ENCODE assay signal across 17 cellular contexts in the genomic region with DNA sequence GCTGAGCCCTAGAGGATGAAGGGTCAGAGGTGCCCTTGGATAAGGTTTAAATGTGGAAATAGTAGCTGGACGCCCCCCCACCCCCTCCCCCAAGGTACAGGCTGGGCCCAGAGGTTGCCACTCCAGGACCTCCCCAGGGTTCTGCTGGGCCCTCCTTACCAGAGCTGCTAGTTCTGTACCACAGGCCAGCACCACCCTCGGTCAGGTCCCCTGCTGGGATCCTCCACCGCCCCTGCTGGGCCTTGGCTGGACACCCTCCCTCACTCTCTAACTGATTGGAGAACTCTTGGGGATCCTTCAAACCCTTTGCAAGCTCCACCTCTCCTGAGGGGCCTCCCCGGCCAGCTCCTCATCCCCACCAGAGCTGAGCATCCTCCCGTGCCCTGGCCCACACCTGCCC. TPM values are rescaled to one million over a fixed set of nuclear protein-coding genes. Genes with fewer than 3 reads are reported as not detected.
DNase-seq lines count a peak whose midpoint lies in the region; ATAC-seq and TF ChIP-seq lines count a peak whose summit lies in the region.
"Had no signal": no experiment of that assay in that cellular context is flagged by ENCODE, and none has a peak within 500 bp of the region (broad histone marks: within the 10 kb centered on the region; RNA-seq: fewer than 3 reads in every experiment).

No MANE protein-coding gene starts in this region.

- H2AK5ac ChIP-seq in IMR-90 (ENCODE audit: low read depth, low read length): peak overlapping the region; percentile 43; the same call in 1 of the 2 replicates

- no peak for TF ChIP-seq POLR2A in IMR-90 (IDR thresholded peaks at IDR 0.05; ENCODE audit: low read depth, low read length)
- TF ChIP-seq POLR2A in adrenal gland (IDR thresholded peaks at IDR 0.05): no peak

- H3K4me1 ChIP-seq in GM23248 (ENCODE audit: insufficient read depth) (peaks cover 37% of the 10 kb centered on the region), IMR-90 (ENCODE audit: control insufficient read depth, insufficient read depth, low read length) (peaks cover 20% of the 10 kb centered on the region), osteoblast (ENCODE audit: insufficient read depth, low read length) (peaks cover 28% of the 10 kb centered on the region), adrenal gland (replicated peaks in 1 of 2) (no peaks in the 10 kb centered on the region)
- H3K4me1 ChIP-seq: A549 had no signal

- H3K18ac ChIP-seq in IMR-90 (ENCODE audit: low read depth, low read length): no peak overlapping the region

- intact Hi-C loops in IMR-90 (cut with micrococcal nuclease): no loop called here
- intact Hi-C loops in adrenal gland (cut with DNase I): no loop called here

- no peak overlapping the region for H2BK20ac ChIP-seq in IMR-90 (ENCODE audit: low read depth, low read length)

- H4K5ac ChIP-seq in IMR-90 (ENCODE audit: low read depth, low read length): no peak overlapping the region

- no peak overlapping the region for H2AFZ ChIP-seq in GM23248
- no peak overlapping the region for H2AFZ ChIP-seq in IMR-90 (replicated peaks; ENCODE audit: low read length, poor library complexity)
- H2AFZ ChIP-seq in osteoblast (ENCODE audit: low read length): no peak overlapping the region

- no peak overlapping the region for H3K23ac ChIP-seq in IMR-90 (ENCODE audit: low read depth, low read length)

- CTCF ChIA-PET in IMR-90 (lab: Yijun Ruan, JAX): interaction anchor here (2.1 kb wide), 1 partner anchor 9 kb away, joined by 8 read pairs; no protein-coding TSS in a partner anchor

- H2BK5ac ChIP-seq in IMR-90 (ENCODE audit: low read depth, low read length, poor library complexity, severe bottlenecking): no peak overlapping the region

- peaks cover 12% of the 10 kb centered on the region; the same call in 1 of the 2 replicates for H3K36me3 ChIP-seq in GM23248 (ENCODE audit: low read depth)
- peaks cover 29% of the 10 kb centered on the region for H3K36me3 ChIP-seq in IMR-90 (ENCODE audit: control insufficient read depth, insufficient read depth, low read length)
- peaks cover 6% of the 10 kb centered on the region for H3K36me3 ChIP-seq in osteoblast (ENCODE audit: insufficient read depth, low read length)
- no peaks in the 10 kb centered on the region for H3K36me3 ChIP-seq in adrenal gland (replicated peaks in 1 of 2)

- H3K27ac ChIP-seq in GM23248 (0 out of 2 replicates have a peak overlapping the region, but pooled peaks have one; percentile 10), IMR-90 (ENCODE audit: insufficient read depth, low read length) (no peak overlapping the region), coronary artery (peak overlapping the region in 1 of 2 donors; percentile 22), osteoblast (ENCODE audit: low read depth, low read length) (no peak overlapping the region), adrenal gland (no peak overlapping the region)
- H3K27ac ChIP-seq: A549 had no signal

- no TSS peak for BruUV-seq in IMR-90 (replicated peaks; lab: Mats Ljungman, UMichigan)

- H3K79me2 ChIP-seq in GM23248 (ENCODE audit: insufficient read depth) (peaks cover 77% of the 10 kb centered on the region), osteoblast (ENCODE audit: insufficient read depth, low read length) (no peaks in the 10 kb centered on the region)

- no peak overlapping the region for H4K91ac ChIP-seq in IMR-90 (ENCODE audit: insufficient read depth, low read depth, low read length)

- H4K20me1 ChIP-seq in GM23248 (ENCODE audit: insufficient read depth) (no peaks in the 10 kb centered on the region), IMR-90 (ENCODE audit: insufficient read depth, low read length) (peaks cover 5% of the 10 kb centered on the region; the same call in 1 of the 2 replicates), osteoblast (ENCODE audit: insufficient read depth, low read length) (no peaks in the 10 kb centered on the region)

- H2BK15ac ChIP-seq in IMR-90 (ENCODE audit: low read depth, low read length): no peak overlapping the region

- peak overlapping the region; percentile 79 for H2AK9ac ChIP-seq in IMR-90 (replicated peaks; ENCODE audit: low read depth, low read length, poor library complexity)

- H3K27me3 ChIP-seq in GM23248 (replicated peaks; ENCODE audit: insufficient read depth): no peaks in the 10 kb centered on the region
- no peaks in the 10 kb centered on the region for H3K27me3 ChIP-seq in IMR-90 (ENCODE audit: control insufficient read depth, insufficient read depth, low read length)
- H3K27me3 ChIP-seq in osteoblast (ENCODE audit: insufficient read depth, low read length): no peaks in the 10 kb centered on the region
- no peaks in the 10 kb centered on the region for H3K27me3 ChIP-seq in adrenal gland

- dilution Hi-C loops in IMR-90 (cut with HindIII; ENCODE audit: low sequenced_read_pairs, unreplicated experiment): no loop called here

- ATAC-seq in IMR-90 (ENCODE audit: low read depth): no peak
- ATAC-seq in GM19463 (IDR thresholded peaks at IDR 0.05; ENCODE audit: unreplicated experiment): no peak
- ATAC-seq: A549 had no signal

- H3K4me2 ChIP-seq in GM23248 (ENCODE audit: unreplicated experiment): no peak overlapping the region
- no peak overlapping the region for H3K4me2 ChIP-seq in IMR-90 (ENCODE audit: low read depth, low read length)
- no peak overlapping the region for H3K4me2 ChIP-seq in osteoblast (ENCODE audit: insufficient read depth, low read length)
- H3K4me2 ChIP-seq: A549 had no signal

- TF ChIP-seq CTCF in IMR-90 (conservative IDR thresholded peaks at IDR 0.05; ENCODE audit: low read depth, low read length): no peak
- no peak for TF ChIP-seq CTCF in coronary artery (IDR thresholded peaks at IDR 0.05)
- TF ChIP-seq CTCF in osteoblast (IDR thresholded peaks at IDR 0.05; ENCODE audit: extremely low read depth, low read depth, low read length): no peak
- no peak for TF ChIP-seq CTCF in adrenal gland (IDR thresholded peaks at IDR 0.05)

- no peak overlapping the region for H3K4ac ChIP-seq in IMR-90 (ENCODE audit: low read depth, low read length)

- H3K14ac ChIP-seq in IMR-90 (replicated peaks; ENCODE audit: low read depth, low read length): no peak overlapping the region

- peaks cover 31% of the 10 kb centered on the region for H3F3A ChIP-seq in GM23248 (ENCODE audit: insufficient read depth)

- POLR2A ChIA-PET in IMR-90 (lab: Charles Lee; ENCODE audit: unreplicated experiment): interaction anchor here (0.6 kb wide), 1 partner anchor 164 kb away, joined by 5 read pairs; no protein-coding TSS in a partner anchor

- peaks cover 7 to 60% of the 10 kb centered on the region in 2 experiments for H3K79me1 ChIP-seq in IMR-90 (ENCODE audit: low read depth in 1 of 2, low read length in 2 of 2)

- H3K4me3 ChIP-seq in GM23248: no peak overlapping the region
- no peak overlapping the region for H3K4me3 ChIP-seq in IMR-90 (ENCODE audit: insufficient read depth, low read depth, low read length)
- H3K4me3 ChIP-seq in coronary artery: no peak overlapping the region
- no peak overlapping the region for H3K4me3 ChIP-seq in osteoblast (ENCODE audit: insufficient read depth, low read length)
- H3K4me3 ChIP-seq in adrenal gland: no peak overlapping the region
- H3K4me3 ChIP-seq: A549 had no signal

- no peak for TF ChIP-seq RAD21 in IMR-90 (IDR thresholded peaks at IDR 0.05; ENCODE audit: low read length)

- in situ Hi-C loops in GM23248 (cut with MboI): no loop called here
- in situ Hi-C loops in IMR-90 (cut with MboI; ENCODE audit: low sequenced_read_pairs): no loop called here

- DNase-seq in GM23248 (no peak), IMR-90 (no peak), coronary artery (ENCODE audit: low spot score) (peak; percentile 71), osteoblast (ENCODE audit: insufficient read length, low spot score, missing footprints) (peak; percentile 46), DMS53 treated with DMSO at 0.1 percent for 48 hours (lab: John Stamatoyannopoulos, UW; ENCODE audit: unreplicated experiment) (no peak), adrenal gland (no peak)
- DNase-seq: 8988T; C1 segment of cervical spinal cord; Calu3; CD4-positive, alpha-beta memory T cell; COR-L47; DMS53; DND-41; H7; HCEC 1CT had no signal

- H3K9me2 ChIP-seq in GM23248 (ENCODE audit: insufficient read depth): no peaks in the 10 kb centered on the region

- WGBS in GM23248 (ENCODE audit: low coverage in 1 of 2, low lambda C conversion rate in 2 of 2, missing lambda C conversion rate in 2 of 2), 2 experiments: 78 to 92% methylated on average over 5 of the region's 5 CpGs
- 79% methylated on average over 2 of the region's 5 CpGs; no CpG with 5 or more reads in 1 of the 2 experiments for WGBS in IMR-90 (ENCODE audit: extremely low coverage in 2 of 2, insufficient read length in 1 of 2), 2 experiments
- 82 to 100% (median 85%) methylated on average over 1 to 5 of the region's 5 CpGs for WGBS in adrenal gland, 4 donors

- H3K9me1 ChIP-seq in IMR-90 (ENCODE audit: insufficient read depth, low read length): peaks cover 24% of the 10 kb centered on the region

- H3K56ac ChIP-seq in IMR-90 (ENCODE audit: extremely low read depth, insufficient read depth, low read length): no peak overlapping the region

- H3K9me3 ChIP-seq in GM23248 (ENCODE audit: low read depth): no peaks in the 10 kb centered on the region
- H3K9me3 ChIP-seq in IMR-90 (ENCODE audit: control insufficient read depth, insufficient read depth, low read length): no peaks in the 10 kb centered on the region
- no peaks in the 10 kb centered on the region for H3K9me3 ChIP-seq in osteoblast (ENCODE audit: low read depth, low read length)
- H3K9me3 ChIP-seq in adrenal gland (replicated peaks in 1 of 3): no peaks in the 10 kb centered on the region
- H3K9me3 ChIP-seq: A549 had no signal

- H4K8ac ChIP-seq in IMR-90 (ENCODE audit: low read depth in 2 of 2, low read length in 2 of 2): no peak overlapping the region

- H2BK120ac ChIP-seq in IMR-90 (ENCODE audit: low read depth, low read length): no peak overlapping the region

- H3K9ac ChIP-seq in GM23248: no peak overlapping the region
- H3K9ac ChIP-seq in IMR-90 (ENCODE audit: low read depth, low read length): no peak overlapping the region

RNA-seq across cellular contexts. Expression of gene PTGES, which starts 34.9 kb away (rescaled TPM):
- 8.3 and 12.6 TPM in 2 replicates for total RNA-seq in GM23248 (2014; rRNA removed; shearing (Covaris generic))
- 22.0 and 22.4 TPM in 2 replicates for polyA plus RNA-seq in GM23248 (2016; fragmentation: Nextera tagmentation; extraction: Ambion mirVana)
- total RNA-seq in IMR-90 (2012; rRNA removed): 2.8 and 3.2 TPM in 2 replicates
- 6.3 TPM in 2 replicates for polyA plus RNA-seq in IMR-90 (2012; rRNA removed)
- 6.9 and 12.7 TPM in 2 replicates for polyA plus RNA-seq in IMR-90 (2012; cell fraction: cytosol; rRNA removed)
- polyA plus RNA-seq in IMR-90 (2012; cell fraction: nucleus; rRNA removed; ENCODE audit: low replicate concordance): 1.5 TPM in 2 replicates
- total RNA-seq in osteoblast: 70.9 and 115 TPM in 2 replicates
- 1 to 10 TPM in 5 of 8 donors, under 1 TPM in 2, not detected in 1; 0.12 to 2.8 (median 1.3) TPM for total RNA-seq in adrenal gland
- 1 to 10 TPM; 1.2 to 4.4 (median 3.7) TPM for polyA plus RNA-seq in adrenal gland
- total RNA-seq: CD4-positive, alpha-beta memory T cell had no signal
- polyA plus RNA-seq: CD4-positive, alpha-beta memory T cell had no signal

RNA-seq across cellular contexts. Expression of gene PRRX2, which starts 52.5 kb away (rescaled TPM):
- 145 and 169 TPM in 2 replicates for total RNA-seq in GM23248 (2014; rRNA removed; shearing (Covaris generic))
- polyA plus RNA-seq in GM23248 (2016; fragmentation: Nextera tagmentation; extraction: Ambion mirVana) (137 and 141 TPM in 2 replicates), IMR-90 (2012; rRNA removed) (35.5 and 45.9 TPM in 2 replicates), adrenal gland (10 to 100 TPM in 1 of 3 donors, 1 to 10 TPM in 1, under 1 TPM in 1; 0.15 to 14.2 (median 8.1) TPM)
- total RNA-seq in IMR-90 (2012; rRNA removed) (12.7 and 13.1 TPM in 2 replicates), osteoblast (27.5 and 34.8 TPM in 2 replicates), adrenal gland (1 to 10 TPM; 1.7 to 8.3 (median 4.0) TPM)
- 19.5 and 46.6 TPM in 2 replicates for polyA plus RNA-seq in IMR-90 (2012; cell fraction: cytosol; rRNA removed)
- 10.2 and 29.0 TPM in 2 replicates for polyA plus RNA-seq in IMR-90 (2012; cell fraction: nucleus; rRNA removed; ENCODE audit: low replicate concordance)
- total RNA-seq: Calu3; CD4-positive, alpha-beta memory T cell had no signal
- polyA plus RNA-seq: CD4-positive, alpha-beta memory T cell had no signal

Comparison
In these comparisons a context has a peak if more than half of its experiments do, and no peak if none do; other contexts are left out.
1. DNase-seq: peak in coronary artery (single experiment) and osteoblast (single experiment); none in GM23248 (single experiment), IMR-90 (single experiment), DMS53 treated with DMSO at 0.1 percent for 48 hours (single experiment) and adrenal gland (0 of 7).